Comparison of ENCODE assay signal across 8 cellular contexts in the genomic region with DNA sequence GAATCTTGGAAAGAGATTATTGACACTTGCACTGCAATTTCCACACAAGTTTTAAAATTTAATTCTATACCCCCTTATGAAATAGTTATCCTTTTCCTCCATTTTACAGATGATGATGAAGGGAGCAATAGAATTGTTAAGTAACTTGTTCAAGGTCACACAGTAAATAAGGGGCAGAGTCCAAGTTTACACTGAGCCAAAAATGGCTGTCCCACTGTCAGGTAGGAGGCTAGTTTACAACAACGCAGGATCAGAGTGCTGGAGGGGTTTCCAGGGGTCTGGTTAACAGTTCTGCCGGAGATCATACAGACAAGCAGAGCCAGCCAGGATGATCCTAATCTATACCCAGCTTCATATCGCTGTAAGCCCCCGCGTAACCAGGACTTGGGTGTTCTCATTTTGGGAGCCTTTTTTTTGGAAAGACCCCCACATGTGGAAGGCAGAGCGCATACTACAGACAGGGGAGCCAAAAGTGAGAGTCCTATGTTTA. TPM values are rescaled to one million over a fixed set of nuclear protein-coding genes. Genes with fewer than 3 reads are reported as not detected.
A peak's percentile ranks its signal among the peaks of the same experiment; 100 is the strongest.
DNase-seq lines count a peak whose midpoint lies in the region; ATAC-seq and TF ChIP-seq lines count a peak whose summit lies in the region.

No MANE protein-coding gene starts in this region.

- ATAC-seq in HG03469 (IDR thresholded peaks at IDR 0.05; ENCODE audit: unreplicated experiment): no peak

- no peak for TF ChIP-seq POLR2A in prostate gland (IDR thresholded peaks at IDR 0.05)

- H3K27me3 ChIP-seq in prostate gland (replicated peaks; ENCODE audit: insufficient read depth): no peaks in the 10 kb centered on the region

- intact Hi-C loops in prostate gland (cut with DNase I): loop anchor here (2.0 to 10.0 kb wide), 3 partner anchors 57 to 397 kb away; a partner anchor contains a TSS

- POLR2A ChIA-PET in GM10248 (lab: Yijun Ruan, JAX): no interaction called here

- H3K4me3 ChIP-seq in SK-N-MC (peak overlapping the region; percentile 75), fibroblast of pulmonary artery (replicated peaks; ENCODE audit: low read depth, low read length) (peak overlapping the region; percentile 55), prostate gland (peak overlapping the region; percentile 58 to 64)

- CTCF ChIA-PET in GM10248 (lab: Yijun Ruan, JAX): interaction anchor here (1.2 kb wide), 1 partner anchor 33 kb away, joined by 3 read pairs; no protein-coding TSS in a partner anchor

- peak; percentile 9 for DNase-seq in GM10248 (ENCODE audit: extremely low spot score)
- DNase-seq in SK-N-MC (ENCODE audit: low read depth, low spot score): no peak
- no peak for DNase-seq in fibroblast of pulmonary artery (ENCODE audit: low read depth)
- DNase-seq in prostate gland (ENCODE audit: low spot score): no peak
- no peak for DNase-seq in activated CD4-positive, CD25-positive, alpha-beta regulatory T cell treated with anti-CD3 and anti-CD28 coated beads, Interleukin-2, amount 50 U/mL, for 72 hours
- DNase-seq in SHP77 treated with DMSO at 0.1 percent for 48 hours (lab: John Stamatoyannopoulos, UW): no peak
- no peak for DNase-seq in stimulated activated CD4-positive, alpha-beta T cell treated with anti-CD3 and anti-CD28 coated beads, Interleukin-4, amount 100 ng/mL, for 24 hours

- WGBS in prostate gland: 8% methylated on average over 6 of the region's 6 CpGs

- TF ChIP-seq CTCF in GM10248 (IDR thresholded peaks at IDR 0.05; ENCODE audit: control extremely low read depth, extremely low read depth, low read depth, missing control alignments): no peak
- no peak for TF ChIP-seq CTCF in fibroblast of pulmonary artery (IDR thresholded peaks at IDR 0.05; ENCODE audit: low read length, missing control alignments)
- no peak for TF ChIP-seq CTCF in prostate gland (IDR thresholded peaks at IDR 0.05)

- no peaks in the 10 kb centered on the region for H3K9me3 ChIP-seq in SK-N-MC (ENCODE audit: low read depth, low read length)
- no peaks in the 10 kb centered on the region for H3K9me3 ChIP-seq in prostate gland

- H3K36me3 ChIP-seq in SK-N-MC (ENCODE audit: insufficient read depth, low read length): no peaks in the 10 kb centered on the region
- no peaks in the 10 kb centered on the region for H3K36me3 ChIP-seq in prostate gland

- no peak overlapping the region for H3K27ac ChIP-seq in SK-N-MC
- H3K27ac ChIP-seq in prostate gland: peak overlapping the region; percentile 51 to 80

- peaks cover 2% of the 10 kb centered on the region for H3K4me1 ChIP-seq in prostate gland (replicated peaks)

- peak overlapping the region; percentile 57 for H3K9ac ChIP-seq in SK-N-MC (ENCODE audit: insufficient read length)

RNA-seq across cellular contexts. Expression of a gene that starts 0.6 kb away (rescaled TPM):
- total RNA-seq in prostate gland: 10 to 100 TPM; 12.8 to 58.4 TPM
